Comparison of ENCODE assay signal across 20 cellular contexts in the genomic region with DNA sequence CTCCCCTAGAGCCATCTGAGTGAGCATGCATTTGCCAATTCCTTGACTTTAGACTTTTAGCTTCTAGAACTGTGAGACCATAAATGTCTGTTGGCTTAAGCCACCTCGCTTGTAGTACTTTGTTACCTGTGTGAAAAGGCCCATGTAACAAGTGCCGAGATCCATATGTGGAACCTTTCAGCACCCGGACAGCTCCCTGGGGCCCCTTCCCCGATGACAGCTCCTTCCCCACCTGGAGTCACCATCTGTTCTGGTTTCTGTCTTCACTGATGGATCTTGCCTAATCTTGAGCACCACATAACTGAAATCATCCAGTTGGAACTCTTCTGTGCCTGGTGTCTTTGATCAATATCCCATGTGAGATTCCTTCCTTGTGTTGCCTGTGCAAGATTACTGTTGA.
A peak's percentile ranks its signal among the peaks of the same experiment; 100 is the strongest.
DNase-seq lines count a peak whose midpoint lies in the region; ATAC-seq and TF ChIP-seq lines count a peak whose summit lies in the region.
"Had no signal": no experiment of that assay in that cellular context is flagged by ENCODE, and none has a peak within 500 bp of the region (broad histone marks: within the 10 kb centered on the region; RNA-seq: fewer than 3 reads in every experiment).

No MANE protein-coding gene starts in this region.

- no peaks in the 10 kb centered on the region for H3K27me3 ChIP-seq in H7 (ENCODE audit: control insufficient read depth, insufficient read depth, low read length)
- H3K27me3 ChIP-seq in endodermal cell (ENCODE audit: control insufficient read depth, insufficient read depth, low read length, poor library complexity, severe bottlenecking): no peaks in the 10 kb centered on the region
- H3K27me3 ChIP-seq in neural progenitor cell: no peaks in the 10 kb centered on the region
- H3K27me3 ChIP-seq in vagina: no peaks in the 10 kb centered on the region

- H3K9me3 ChIP-seq in endodermal cell (ENCODE audit: control insufficient read depth, low read length): peaks cover 32% of the 10 kb centered on the region
- H3K9me3 ChIP-seq in neural progenitor cell (ENCODE audit: low read depth): no peaks in the 10 kb centered on the region
- no peaks in the 10 kb centered on the region for H3K9me3 ChIP-seq in vagina
- H3K9me3 ChIP-seq: HAP-1, SK-N-SH had no signal

- TF ChIP-seq CTCF in NB4 (IDR thresholded peaks at IDR 0.05; ENCODE audit: low read depth, low read length) (no peak), endodermal cell (conservative IDR thresholded peaks at IDR 0.05) (no peak), neural progenitor cell (IDR thresholded peaks at IDR 0.05) (no peak), vagina (IDR thresholded peaks at IDR 0.05) (no peak)

- H3K27ac ChIP-seq in endodermal cell (ENCODE audit: low read depth, low read length) (no peak overlapping the region), neural progenitor cell (no peak overlapping the region), vagina (no peak overlapping the region)

- H3K4me3 ChIP-seq in H7 (ENCODE audit: insufficient read depth, low read depth, low read length): no peak overlapping the region
- no peak overlapping the region for H3K4me3 ChIP-seq in NB4 (ENCODE audit: low read depth, low read length)
- H3K4me3 ChIP-seq in endodermal cell (ENCODE audit: low read length): no peak overlapping the region
- H3K4me3 ChIP-seq in neural progenitor cell: no peak overlapping the region
- no peak overlapping the region for H3K4me3 ChIP-seq in vagina
- H3K4me3 ChIP-seq: HAP-1 had no signal

- H3K36me3 Mint-ChIP-seq in endodermal cell (ENCODE audit: low read depth): no peaks in the 10 kb centered on the region
- no peaks in the 10 kb centered on the region for H3K36me3 Mint-ChIP-seq in neural progenitor cell
- H3K36me3 Mint-ChIP-seq: CD14-positive monocyte had no signal

- H3K79me2 ChIP-seq in neural progenitor cell (ENCODE audit: low read depth): no peaks in the 10 kb centered on the region

- H3K27ac Mint-ChIP-seq in endodermal cell (no peak overlapping the region), neural progenitor cell (no peak overlapping the region)
- H3K27ac Mint-ChIP-seq: CD14-positive monocyte had no signal

- 42 to 50% methylated on average over 4 of the region's 4 CpGs for WGBS in endodermal cell (ENCODE audit: insufficient coverage in 1 of 2, insufficient read length in 1 of 2), 2 experiments

- H3K4me3 Mint-ChIP-seq in endodermal cell: no peak overlapping the region
- H3K4me3 Mint-ChIP-seq in neural progenitor cell: no peak overlapping the region
- H3K4me3 Mint-ChIP-seq: CD14-positive monocyte had no signal

- intact Hi-C loops in vagina (cut with DNase I): no loop called here

- H3K9ac ChIP-seq in endodermal cell (ENCODE audit: extremely low read depth, low read length, poor library complexity, severe bottlenecking) (no peak overlapping the region), neural progenitor cell (no peak overlapping the region)
- H3K9ac ChIP-seq: SK-N-SH had no signal

- H3K36me3 ChIP-seq in H7 (replicated peaks; ENCODE audit: control insufficient read depth, insufficient read depth, low read length): no peaks in the 10 kb centered on the region
- no peaks in the 10 kb centered on the region for H3K36me3 ChIP-seq in endodermal cell (ENCODE audit: control insufficient read depth, insufficient read depth, low read length)
- H3K36me3 ChIP-seq in neural progenitor cell: no peaks in the 10 kb centered on the region
- H3K36me3 ChIP-seq in vagina: no peaks in the 10 kb centered on the region
- H3K36me3 ChIP-seq: HAP-1 had no signal

- H3K4me1 ChIP-seq in endodermal cell (ENCODE audit: control insufficient read depth, insufficient read depth, low read length) (no peaks in the 10 kb centered on the region), neural progenitor cell (no peaks in the 10 kb centered on the region), vagina (no peaks in the 10 kb centered on the region)
- H3K4me1 ChIP-seq: HAP-1 had no signal

- H2AFZ ChIP-seq in neural progenitor cell (replicated peaks): no peak overlapping the region

- no peak for TF ChIP-seq POLR2A in NB4 (IDR thresholded peaks at IDR 0.05; ENCODE audit: extremely low read depth, insufficient read length)
- no peak for TF ChIP-seq POLR2A in vagina (IDR thresholded peaks at IDR 0.05)

- H3K4me1 Mint-ChIP-seq in endodermal cell: peaks cover 5% of the 10 kb centered on the region
- H3K4me1 Mint-ChIP-seq in neural progenitor cell: no peaks in the 10 kb centered on the region
- H3K4me1 Mint-ChIP-seq: CD14-positive monocyte had no signal

- H3K4me2 ChIP-seq in neural progenitor cell: no peak overlapping the region
- H3K4me2 ChIP-seq: SK-N-SH had no signal

- no peaks in the 10 kb centered on the region for H4K20me1 ChIP-seq in neural progenitor cell (ENCODE audit: low read depth)

- no peaks in the 10 kb centered on the region for H3F3A ChIP-seq in neural progenitor cell (ENCODE audit: low read depth)

- ATAC-seq in HG03095 (IDR thresholded peaks at IDR 0.05; ENCODE audit: unreplicated experiment) (no peak), GM18870 (IDR thresholded peaks at IDR 0.05; ENCODE audit: unreplicated experiment) (no peak)

- peaks cover 52% of the 10 kb centered on the region for H3K9me3 Mint-ChIP-seq in endodermal cell
- H3K9me3 Mint-ChIP-seq in neural progenitor cell: peaks cover 13% of the 10 kb centered on the region

- DNase-seq in H7: peak; percentile 61
- DNase-seq in NB4 (ENCODE audit: low read depth): peak; percentile 8
- peak; percentile 82 for DNase-seq in endodermal cell
- DNase-seq in neural progenitor cell (ENCODE audit: low spot score): peak; percentile 57
- no peak for DNase-seq in vagina (ENCODE audit: extremely low spot score in 2 of 2)
- DNase-seq in DMS79 treated with DMSO at 0.1 percent for 48 hours (lab: John Stamatoyannopoulos, UW): no peak
- DNase-seq: DMS 273 treated with DMSO at 0.1 percent for 48 hours, KG1, NCI-H1417 treated with DMSO at 0.1 percent for 48 hours, NCI-H187 treated with DMSO at 0.1 percent for 48 hours, NCI-H2227 treated with DMSO at 0.1 percent for 48 hours, NCI-H510A treated with DMSO at 0.1 percent for 48 hours, NCI-H774, OCI-M1, SHP77 treated with DMSO at 0.1 percent for 48 hours, SK-N-SH had no signal

- no peaks in the 10 kb centered on the region for H3K27me3 Mint-ChIP-seq in endodermal cell (ENCODE audit: insufficient read depth)
- peaks cover 10% of the 10 kb centered on the region for H3K27me3 Mint-ChIP-seq in neural progenitor cell (ENCODE audit: insufficient read depth, low read depth)

Comparison
In these comparisons a context has a peak if more than half of its experiments do, and no peak if none do; other contexts are left out.
1. DNase-seq: peak in H7 (single experiment), NB4 (single experiment), endodermal cell (single experiment) and neural progenitor cell (single experiment); none in vagina (0 of 2) and DMS79 treated with DMSO at 0.1 percent for 48 hours (single experiment).